ENCODE assay signal across 23 cellular contexts in genomic region chr10:4070171-4070570, GRCh38.
DNase-seq lines count a peak whose midpoint lies in the region; ATAC-seq, FAIRE-seq and TF ChIP-seq lines count a peak whose summit lies in the region.
"Had no signal": no experiment of that assay in that cellular context is flagged by ENCODE, and none has a peak within 500 bp of the region (broad histone marks: within the 10 kb centered on the region; RNA-seq: fewer than 3 reads in every experiment).

No MANE protein-coding gene starts in this region.

- no peak for TF ChIP-seq POLR2A in GM12891 (IDR thresholded peaks at IDR 0.05; ENCODE audit: low read depth, low read length)

- no peak for ATAC-seq in Panc1
- ATAC-seq: GM23338, HepG2 had no signal

- CTCF ChIA-PET in Panc1 (lab: Charles Lee) = no interaction called here

- peaks cover 14% of the 10 kb centered on the region for H3K4me1 Mint-ChIP-seq in activated T-helper 1 cell treated with anti-CD3 and anti-CD28 coated beads, Interleukin-12 subunit alpha, Interleukin-12 subunit beta, Interleukin-2, Interleukin-4 antibody, amounts not matched to agents 30 ng/mL and 10 ng/mL and 1 ng/mL, durations not matched to agents 14 hours and 24 hours and 36 hours (ENCODE audit: low read depth)
- H3K4me1 Mint-ChIP-seq: GM23338 had no signal

- intact Hi-C loops in Panc1 (cut with micrococcal nuclease; ENCODE audit: unreplicated experiment) (no loop called here), tibial artery (cut with DNase I; ENCODE audit: low total_unique reads) (no loop called here)
- intact Hi-C loops in activated T-helper 1 cell treated with anti-CD3 and anti-CD28 coated beads, Interleukin-12 subunit alpha, Interleukin-12 subunit beta, Interleukin-2, Interleukin-4 antibody, amounts not matched to agents 30 ng/mL and 10 ng/mL and 1 ng/mL, durations not matched to agents 14 hours and 24 hours and 36 hours (cut with micrococcal nuclease) = no loop called here

- POLR2A ChIA-PET in Panc1 (lab: Charles Lee) = no interaction called here

- H3K79me2 ChIP-seq in hepatocyte = no peaks in the 10 kb centered on the region

- H3K4me3 Mint-ChIP-seq in activated T-helper 1 cell treated with anti-CD3 and anti-CD28 coated beads, Interleukin-12 subunit alpha, Interleukin-12 subunit beta, Interleukin-2, Interleukin-4 antibody, amounts not matched to agents 30 ng/mL and 10 ng/mL and 1 ng/mL, durations not matched to agents 14 hours and 24 hours and 36 hours = no peak overlapping the region
- H3K4me3 Mint-ChIP-seq: CD4-positive, CD25-positive, alpha-beta regulatory T cell; GM23338 had no signal

- TF ChIP-seq CTCF in Panc1 (IDR thresholded peaks at IDR 0.05) (no peak), brain microvascular endothelial cell (IDR thresholded peaks at IDR 0.05; ENCODE audit: low read depth, low read length, missing control alignments) (no peak), hepatocyte (IDR thresholded peaks at IDR 0.05; ENCODE audit: poor library complexity) (no peak), tibial artery (IDR thresholded peaks at IDR 0.05) (no peak)

- H3K4me1 ChIP-seq in Panc1 (ENCODE audit: control insufficient read depth, insufficient read depth, low read length) (peaks cover 13% of the 10 kb centered on the region), hepatocyte (ENCODE audit: insufficient read depth) (peaks cover 19% of the 10 kb centered on the region), tibial artery (peaks cover 0 to 70% (median 37%) of the 10 kb centered on the region in 4 donors)
- H3K4me1 ChIP-seq: HAP-1, SJCRH30 had no signal

- no peak overlapping the region for H3K4me2 ChIP-seq in hepatocyte
- H3K4me2 ChIP-seq: GM23338 had no signal

- H3K9me3 ChIP-seq in Panc1 (ENCODE audit: control insufficient read depth, insufficient read depth, low read depth, low read length) (no peaks in the 10 kb centered on the region; the same call in 1 of the 2 replicates), hepatocyte (ENCODE audit: low read depth) (no peaks in the 10 kb centered on the region), tibial artery (no peaks in the 10 kb centered on the region)
- H3K9me3 ChIP-seq: HAP-1, SJCRH30 had no signal

- H2AFZ ChIP-seq in hepatocyte = no peak overlapping the region
- H2AFZ ChIP-seq: GM23338 had no signal

- H3K4me3 ChIP-seq in Panc1 (ENCODE audit: low read depth in 2 of 2, low read length in 2 of 2) (no peak overlapping the region), brain microvascular endothelial cell (ENCODE audit: low read depth, low read length) (no peak overlapping the region), hepatocyte (no peak overlapping the region), tibial artery (no peak overlapping the region)
- H3K4me3 ChIP-seq: GM23338, HAP-1, SJCRH30 had no signal

- H3K27ac ChIP-seq in Panc1 (ENCODE audit: low read length) (peak overlapping the region; percentile 51; the same call in 1 of the 2 replicates), brain microvascular endothelial cell (peak overlapping the region; percentile 41), hepatocyte (peak overlapping the region; percentile 28), tibial artery (peak overlapping the region; percentile 58 to 60)
- H3K27ac ChIP-seq: HL-60, SJCRH30 had no signal

- H3K27ac Mint-ChIP-seq in activated T-helper 1 cell treated with anti-CD3 and anti-CD28 coated beads, Interleukin-12 subunit alpha, Interleukin-12 subunit beta, Interleukin-2, Interleukin-4 antibody, amounts not matched to agents 30 ng/mL and 10 ng/mL and 1 ng/mL, durations not matched to agents 14 hours and 24 hours and 36 hours = no peak overlapping the region
- H3K27ac Mint-ChIP-seq: CD4-positive, CD25-positive, alpha-beta regulatory T cell; GM23338 had no signal

- FAIRE-seq in GM12891 (lab: Jason Lieb, UNC) = no peak
- FAIRE-seq: HepG2 had no signal

- WGBS in hepatocyte (ENCODE audit: low lambda C conversion rate, missing lambda C conversion rate) = 45% methylated on average over 1 of the region's 1 CpG

- H3K27me3 Mint-ChIP-seq in activated T-helper 1 cell treated with anti-CD3 and anti-CD28 coated beads, Interleukin-12 subunit alpha, Interleukin-12 subunit beta, Interleukin-2, Interleukin-4 antibody, amounts not matched to agents 30 ng/mL and 10 ng/mL and 1 ng/mL, durations not matched to agents 14 hours and 24 hours and 36 hours (ENCODE audit: insufficient read depth) = no peaks in the 10 kb centered on the region
- H3K27me3 Mint-ChIP-seq: CD4-positive, CD25-positive, alpha-beta regulatory T cell had no signal

- BruUV-seq in Panc1 (replicated peaks; lab: Mats Ljungman, UMichigan) = no TSS peak

- no peaks in the 10 kb centered on the region for H3K9me2 ChIP-seq in hepatocyte (replicated peaks; ENCODE audit: insufficient read depth)

- H3K36me3 ChIP-seq in Panc1 (ENCODE audit: control insufficient read depth, insufficient read depth, low read length) (no peaks in the 10 kb centered on the region), brain microvascular endothelial cell (replicated peaks) (no peaks in the 10 kb centered on the region), hepatocyte (replicated peaks; ENCODE audit: insufficient read depth, low read depth) (no peaks in the 10 kb centered on the region), tibial artery (no peaks in the 10 kb centered on the region)
- H3K36me3 ChIP-seq: HAP-1, SJCRH30 had no signal

- no peaks in the 10 kb centered on the region for H3K9me3 Mint-ChIP-seq in activated T-helper 1 cell treated with anti-CD3 and anti-CD28 coated beads, Interleukin-12 subunit alpha, Interleukin-12 subunit beta, Interleukin-2, Interleukin-4 antibody, amounts not matched to agents 30 ng/mL and 10 ng/mL and 1 ng/mL, durations not matched to agents 14 hours and 24 hours and 36 hours
- H3K9me3 Mint-ChIP-seq: CD4-positive, CD25-positive, alpha-beta regulatory T cell; GM23338 had no signal

- H3K36me3 Mint-ChIP-seq in activated T-helper 1 cell treated with anti-CD3 and anti-CD28 coated beads, Interleukin-12 subunit alpha, Interleukin-12 subunit beta, Interleukin-2, Interleukin-4 antibody, amounts not matched to agents 30 ng/mL and 10 ng/mL and 1 ng/mL, durations not matched to agents 14 hours and 24 hours and 36 hours (ENCODE audit: low read depth) = peaks cover 3% of the 10 kb centered on the region

- H4K20me1 ChIP-seq in hepatocyte (ENCODE audit: insufficient read depth, poor library complexity, severe bottlenecking) = no peaks in the 10 kb centered on the region

- DNase-seq in Panc1 (ENCODE audit: low read depth, low spot score) (no peak), brain microvascular endothelial cell (no peak), hepatocyte (ENCODE audit: low spot score) (no peak), tibial artery (no peak), GM12891 (ENCODE audit: insufficient read length, low spot score) (no peak), glomerular visceral epithelial cell (ENCODE audit: extremely low spot score) (no peak)
- DNase-seq in activated T-helper 1 cell treated with anti-CD3 and anti-CD28 coated beads, Interleukin-12 subunit alpha, Interleukin-12 subunit beta, Interleukin-2, Interleukin-4 antibody, amounts not matched to agents 30 ng/mL and 10 ng/mL and 1 ng/mL, durations not matched to agents 14 hours and 24 hours and 36 hours (ENCODE audit: low spot score) = no peak
- DNase-seq: CD4-positive, CD25-positive, alpha-beta regulatory T cell; DMS79; KBM-7; NCI-H1105; NCI-H146; NCI-H2029 treated with DMSO at 0.1 percent for 48 hours; NCI-H2171; NCI-H345; NCI-H524; NCI-H774; NK-92 treated with Interleukin-12 subunit alpha and Interleukin-12 subunit beta, amount 100 ng/mL, for 24 hours; SJCRH30 had no signal

- in situ Hi-C loops in Panc1 (cut with HindIII; ENCODE audit: low pct_unique_long_range_greater_than_20kb, low sequenced_read_pairs) = no loop called here
- in situ Hi-C loops in brain microvascular endothelial cell (cut with HindIII; ENCODE audit: low pct_ligation_motif_present, low sequenced_read_pairs) = no loop called here

- H3K27me3 ChIP-seq in Panc1 (ENCODE audit: control insufficient read depth, insufficient read depth, low read length) = no peaks in the 10 kb centered on the region
- H3K27me3 ChIP-seq in brain microvascular endothelial cell (replicated peaks) = no peaks in the 10 kb centered on the region
- H3K27me3 ChIP-seq in hepatocyte = no peaks in the 10 kb centered on the region
- no peaks in the 10 kb centered on the region for H3K27me3 ChIP-seq in tibial artery
- H3K27me3 ChIP-seq: SJCRH30 had no signal

TF ChIP-seq in GM12891, 5 proteins besides CTCF, POLR2A, EP300 and RAD21:
- no peak for TF ChIP-seq PAX5 (IDR thresholded peaks at IDR 0.05; ENCODE audit: insufficient read depth, low read length, severe bottlenecking)
- no peak for TF ChIP-seq POU2F2 (IDR thresholded peaks at IDR 0.05; ENCODE audit: low read depth, low read length)
- no peak for TF ChIP-seq POLR2AphosphoS5 (IDR thresholded peaks at IDR 0.05; ENCODE audit: low read depth, low read length)
- TF ChIP-seq TAF1 (IDR thresholded peaks at IDR 0.05; ENCODE audit: low read depth, low read length) = no peak
- TF ChIP-seq SPI1 (IDR thresholded peaks at IDR 0.05; ENCODE audit: low read depth, low read length) = no peak
